In the genomic region with DNA sequence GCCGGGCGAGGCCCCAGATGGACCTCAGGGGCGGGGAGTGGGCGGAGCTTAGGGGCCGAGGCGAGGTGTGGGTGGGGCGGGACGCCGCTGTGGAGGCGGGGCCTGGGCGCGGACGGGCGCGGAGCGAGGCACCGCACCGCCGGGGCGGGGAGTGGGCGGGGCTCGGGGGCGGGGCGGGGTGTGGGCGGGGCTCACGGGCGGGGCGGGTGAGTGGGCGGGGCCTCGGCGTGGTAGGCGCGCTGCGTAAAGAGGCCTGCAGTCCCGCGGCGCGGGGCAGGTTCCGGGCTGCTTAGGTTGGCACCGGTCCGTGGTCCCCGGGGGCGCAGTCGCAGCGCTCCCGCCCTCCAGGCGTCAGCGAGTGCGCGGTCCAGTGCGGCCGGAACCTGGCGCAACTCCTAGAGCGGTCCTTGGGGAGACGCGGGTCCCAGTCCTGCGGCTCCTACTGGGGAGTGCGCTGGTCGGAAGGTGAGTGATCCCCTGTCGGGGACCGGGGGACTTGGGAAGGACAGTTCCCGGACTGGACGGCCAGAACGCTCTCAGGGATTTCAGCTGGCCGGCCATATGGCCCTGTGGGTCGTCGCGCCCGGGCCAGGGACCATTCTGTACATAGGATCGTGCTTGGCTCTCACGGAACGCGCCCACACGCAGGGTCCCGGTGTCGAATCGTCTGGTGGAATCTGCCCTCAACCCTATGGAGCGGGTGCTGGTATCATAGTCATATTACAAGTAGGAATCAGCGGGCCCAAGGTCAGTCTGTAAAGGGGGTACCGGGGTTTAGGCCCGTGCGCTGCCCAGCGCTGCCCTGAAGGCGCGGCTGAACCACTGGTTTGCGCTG, we compare ENCODE assay signal across 1 cellular context.
TF ChIP-seq lines count a peak whose summit lies in the region.

Gene NQO2, plus strand, starts transcription at position 274 of the 835 bp plus-strand sequence. CDS start 6,659 bp downstream, outside the sequence.

TF ChIP-seq in K562, 482 proteins besides CTCF, POLR2A, EP300 and RAD21 (continued from another document and continues in another):
- TF ChIP-seq E2F1 (CRISPR knock-in tag; IDR thresholded peaks at IDR 0.05) (peak; percentile 67; the same call in 1 of the 2 replicates), RNF2 (IDR thresholded peaks at IDR 0.05) (peak; percentile 48; the same call in 1 of the 2 replicates), MYC (IDR thresholded peaks at IDR 0.05; ENCODE audit: low read depth, low read length) (peak; percentile 67; the same call in 1 of the 2 replicates), MYC (CRISPR knock-in tag; IDR thresholded peaks at IDR 0.05; ENCODE audit: borderline replicate concordance, low read depth) (peak; percentile 81; the same call in 1 of the 2 replicates), SUPT5H (IDR thresholded peaks at IDR 0.05) (peak; percentile 94), HNRNPK (IDR thresholded peaks at IDR 0.05; ENCODE audit: low read depth, low read length, poor library complexity, severe bottlenecking) (no peak), REST (CRISPR knock-in tag; IDR thresholded peaks at IDR 0.05; ENCODE audit: low read depth) (peak; percentile 74; the same call in 1 of the 2 replicates), MED1 (CRISPR knock-in tag; IDR thresholded peaks at IDR 0.05; ENCODE audit: borderline replicate concordance) (no peak), SMAD4 (CRISPR knock-in tag; conservative IDR thresholded peaks at IDR 0.05) (peak; percentile 42; the same call in 1 of the 2 replicates), RBM14 (IDR thresholded peaks at IDR 0.05; ENCODE audit: borderline replicate concordance, insufficient read depth, low read depth, low read length) (0 out of 2 replicates have a peak, but pooled peaks have one; percentile 85), ERF (CRISPR knock-in tag; IDR thresholded peaks at IDR 0.05) (0 out of 2 replicates have a peak, but pooled peaks have one; percentile 87), ATF1 (CRISPR knock-in tag; IDR thresholded peaks at IDR 0.05) (no peak), ATF1 (tag; IDR thresholded peaks at IDR 0.05) (peak; percentile 62), SIX5 (IDR thresholded peaks at IDR 0.05; ENCODE audit: borderline replicate concordance in 1 of 2, insufficient read depth in 1 of 2, low read depth in 1 of 2, low read length in 2 of 2) (0 out of 4 replicates have a peak, but pooled peaks of 1 of the 2 experiments have one; percentile 10), POLR2AphosphoS5 (IDR thresholded peaks at IDR 0.05; ENCODE audit: control insufficient read depth, insufficient read depth, low read depth, low read length) (peak; percentile 77), ATF4 (CRISPR knock-in tag; IDR thresholded peaks at IDR 0.05) (peak; percentile 59; the same call in 1 of the 2 replicates), SMARCA5 (IDR thresholded peaks at IDR 0.05) (no peak), TGIF2 (CRISPR knock-in tag; IDR thresholded peaks at IDR 0.05) (no peak), TRIM24 (IDR thresholded peaks at IDR 0.05) (no peak; a peak in 1 of 4 replicates), TAL1 (IDR thresholded peaks at IDR 0.05) (no peak), KAT7 (CRISPR knock-in tag; IDR thresholded peaks at IDR 0.05; ENCODE audit: borderline replicate concordance) (peak; percentile 95), ZKSCAN3 (CRISPR knock-in tag; IDR thresholded peaks at IDR 0.05) (no peak), BRD9 (IDR thresholded peaks at IDR 0.05; ENCODE audit: low read depth, partially characterized antibody) (no peak), GTF2F1 (IDR thresholded peaks at IDR 0.05; ENCODE audit: low read depth, low read length) (peak; percentile 65; the same call in 1 of the 2 replicates), SLC30A9 (CRISPR knock-in tag; IDR thresholded peaks at IDR 0.05) (no peak), ZNF561 (CRISPR knock-in tag; conservative IDR thresholded peaks at IDR 0.05) (peak; percentile 68; the same call in 1 of the 2 replicates), ETV1 (tag; conservative IDR thresholded peaks at IDR 0.05; ENCODE audit: low read depth) (peak; percentile 48; the same call in 1 of the 2 replicates), POLR2H (tag; IDR thresholded peaks at IDR 0.05; ENCODE audit: low read depth) (peak; percentile 89), ESRRA (IDR thresholded peaks at IDR 0.05; ENCODE audit: borderline replicate concordance, low read depth) (peak; percentile 49), DMBX1 (CRISPR knock-in tag; IDR thresholded peaks at IDR 0.05; ENCODE audit: borderline replicate concordance) (no peak), RBM25 (IDR thresholded peaks at IDR 0.05; ENCODE audit: low read depth, low read length, severe bottlenecking) (no peak), HNRNPL (IDR thresholded peaks at IDR 0.05; ENCODE audit: low read depth, low read length) (peak; percentile 90), IRF1 (CRISPR knock-in tag; IDR thresholded peaks at IDR 0.05; ENCODE audit: borderline replicate concordance) (no peak), HDAC2 (IDR thresholded peaks at IDR 0.05) (peak; percentile 10; the same call in 1 of the 2 replicates), CXXC5 (CRISPR knock-in tag; IDR thresholded peaks at IDR 0.05) (peak; percentile 84), NR4A1 (CRISPR knock-in tag; IDR thresholded peaks at IDR 0.05) (no peak), NR4A1 (tag; IDR thresholded peaks at IDR 0.05) (no peak), ZBTB7A (IDR thresholded peaks at IDR 0.05; ENCODE audit: borderline replicate concordance, control insufficient read depth, low read depth, low read length) (peak; percentile 21; the same call in 1 of the 2 replicates), ZNF444 (CRISPR knock-in tag; IDR thresholded peaks at IDR 0.05) (no peak), CAMTA2 (CRISPR knock-in tag; conservative IDR thresholded peaks at IDR 0.05) (no peak), CBX5 (IDR thresholded peaks at IDR 0.05; ENCODE audit: borderline replicate concordance, low read depth) (no peak)
- TF ChIP-seq, protein P1, sequence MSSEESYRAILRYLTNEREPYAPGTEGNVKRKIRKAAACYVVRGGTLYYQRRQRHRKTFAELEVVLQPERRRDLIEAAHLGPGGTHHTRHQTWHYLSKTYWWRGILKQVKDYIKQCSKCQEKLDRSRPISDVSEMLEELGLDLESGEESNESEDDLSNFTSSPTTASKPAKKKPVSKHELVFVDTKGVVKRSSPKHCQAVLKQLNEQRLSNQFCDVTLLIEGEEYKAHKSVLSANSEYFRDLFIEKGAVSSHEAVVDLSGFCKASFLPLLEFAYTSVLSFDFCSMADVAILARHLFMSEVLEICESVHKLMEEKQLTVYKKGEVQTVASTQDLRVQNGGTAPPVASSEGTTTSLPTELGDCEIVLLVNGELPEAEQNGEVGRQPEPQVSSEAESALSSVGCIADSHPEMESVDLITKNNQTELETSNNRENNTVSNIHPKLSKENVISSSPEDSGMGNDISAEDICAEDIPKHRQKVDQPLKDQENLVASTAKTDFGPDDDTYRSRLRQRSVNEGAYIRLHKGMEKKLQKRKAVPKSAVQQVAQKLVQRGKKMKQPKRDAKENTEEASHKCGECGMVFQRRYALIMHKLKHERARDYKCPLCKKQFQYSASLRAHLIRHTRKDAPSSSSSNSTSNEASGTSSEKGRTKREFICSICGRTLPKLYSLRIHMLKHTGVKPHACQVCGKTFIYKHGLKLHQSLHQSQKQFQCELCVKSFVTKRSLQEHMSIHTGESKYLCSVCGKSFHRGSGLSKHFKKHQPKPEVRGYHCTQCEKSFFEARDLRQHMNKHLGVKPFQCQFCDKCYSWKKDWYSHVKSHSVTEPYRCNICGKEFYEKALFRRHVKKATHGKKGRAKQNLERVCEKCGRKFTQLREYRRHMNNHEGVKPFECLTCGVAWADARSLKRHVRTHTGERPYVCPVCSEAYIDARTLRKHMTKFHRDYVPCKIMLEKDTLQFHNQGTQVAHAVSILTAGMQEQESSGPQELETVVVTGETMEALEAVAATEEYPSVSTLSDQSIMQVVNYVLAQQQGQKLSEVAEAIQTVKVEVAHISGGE (CRISPR knock-in tag; IDR thresholded peaks at IDR 0.05), result peak in 1 of 3 experiments; percentile 76; a peak in 2 of 6 replicates
- TF ChIP-seq, protein P2, sequence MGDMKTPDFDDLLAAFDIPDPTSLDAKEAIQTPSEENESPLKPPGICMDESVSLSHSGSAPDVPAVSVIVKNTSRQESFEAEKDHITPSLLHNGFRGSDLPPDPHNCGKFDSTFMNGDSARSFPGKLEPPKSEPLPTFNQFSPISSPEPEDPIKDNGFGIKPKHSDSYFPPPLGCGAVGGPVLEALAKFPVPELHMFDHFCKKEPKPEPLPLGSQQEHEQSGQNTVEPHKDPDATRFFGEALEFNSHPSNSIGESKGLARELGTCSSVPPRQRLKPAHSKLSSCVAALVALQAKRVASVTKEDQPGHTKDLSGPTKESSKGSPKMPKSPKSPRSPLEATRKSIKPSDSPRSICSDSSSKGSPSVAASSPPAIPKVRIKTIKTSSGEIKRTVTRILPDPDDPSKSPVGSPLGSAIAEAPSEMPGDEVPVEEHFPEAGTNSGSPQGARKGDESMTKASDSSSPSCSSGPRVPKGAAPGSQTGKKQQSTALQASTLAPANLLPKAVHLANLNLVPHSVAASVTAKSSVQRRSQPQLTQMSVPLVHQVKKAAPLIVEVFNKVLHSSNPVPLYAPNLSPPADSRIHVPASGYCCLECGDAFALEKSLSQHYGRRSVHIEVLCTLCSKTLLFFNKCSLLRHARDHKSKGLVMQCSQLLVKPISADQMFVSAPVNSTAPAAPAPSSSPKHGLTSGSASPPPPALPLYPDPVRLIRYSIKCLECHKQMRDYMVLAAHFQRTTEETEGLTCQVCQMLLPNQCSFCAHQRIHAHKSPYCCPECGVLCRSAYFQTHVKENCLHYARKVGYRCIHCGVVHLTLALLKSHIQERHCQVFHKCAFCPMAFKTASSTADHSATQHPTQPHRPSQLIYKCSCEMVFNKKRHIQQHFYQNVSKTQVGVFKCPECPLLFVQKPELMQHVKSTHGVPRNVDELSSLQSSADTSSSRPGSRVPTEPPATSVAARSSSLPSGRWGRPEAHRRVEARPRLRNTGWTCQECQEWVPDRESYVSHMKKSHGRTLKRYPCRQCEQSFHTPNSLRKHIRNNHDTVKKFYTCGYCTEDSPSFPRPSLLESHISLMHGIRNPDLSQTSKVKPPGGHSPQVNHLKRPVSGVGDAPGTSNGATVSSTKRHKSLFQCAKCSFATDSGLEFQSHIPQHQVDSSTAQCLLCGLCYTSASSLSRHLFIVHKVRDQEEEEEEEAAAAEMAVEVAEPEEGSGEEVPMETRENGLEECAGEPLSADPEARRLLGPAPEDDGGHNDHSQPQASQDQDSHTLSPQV (IDR thresholded peaks at IDR 0.05), result peak; percentile 27; the same call in 1 of the 2 replicates
- TF ChIP-seq, protein P3, sequence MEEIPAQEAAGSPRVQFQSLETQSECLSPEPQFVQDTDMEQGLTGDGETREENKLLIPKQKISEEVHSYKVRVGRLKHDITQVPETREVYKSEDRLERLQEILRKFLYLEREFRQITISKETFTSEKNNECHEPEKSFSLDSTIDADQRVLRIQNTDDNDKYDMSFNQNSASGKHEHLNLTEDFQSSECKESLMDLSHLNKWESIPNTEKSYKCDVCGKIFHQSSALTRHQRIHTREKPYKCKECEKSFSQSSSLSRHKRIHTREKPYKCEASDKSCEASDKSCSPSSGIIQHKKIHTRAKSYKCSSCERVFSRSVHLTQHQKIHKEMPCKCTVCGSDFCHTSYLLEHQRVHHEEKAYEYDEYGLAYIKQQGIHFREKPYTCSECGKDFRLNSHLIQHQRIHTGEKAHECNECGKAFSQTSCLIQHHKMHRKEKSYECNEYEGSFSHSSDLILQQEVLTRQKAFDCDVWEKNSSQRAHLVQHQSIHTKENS (CRISPR knock-in tag; IDR thresholded peaks at IDR 0.05), result no peak
